Comparison of ENCODE assay signal across 9 cellular contexts in the genomic region with DNA sequence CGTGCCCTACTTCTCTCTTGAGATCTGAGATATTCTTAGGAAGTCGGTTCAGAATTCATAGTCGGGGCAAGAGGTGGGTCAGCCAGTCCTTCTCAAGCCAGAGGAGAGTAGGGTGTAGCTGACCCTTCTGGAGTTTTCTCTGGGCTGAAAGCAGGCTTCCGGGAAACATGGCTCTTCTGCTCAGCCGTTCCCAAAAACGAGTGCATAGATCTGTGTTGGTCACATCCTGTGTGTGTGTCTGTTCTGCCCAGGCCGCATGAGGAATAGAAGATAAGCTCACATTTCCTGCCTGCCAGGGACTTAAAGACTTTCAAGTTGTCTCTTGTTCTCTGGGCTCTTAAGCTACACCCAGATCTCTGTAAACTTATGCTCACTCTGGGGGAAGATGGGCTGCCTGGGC.
DNase-seq lines count a peak whose midpoint lies in the region; ATAC-seq, FAIRE-seq and TF ChIP-seq lines count a peak whose summit lies in the region.
"Had no signal": no experiment of that assay in that cellular context is flagged by ENCODE, and none has a peak within 500 bp of the region (broad histone marks: within the 10 kb centered on the region; RNA-seq: fewer than 3 reads in every experiment).

No MANE protein-coding gene starts in this region.

- POLR2A ChIA-PET in activated CD4-positive, alpha-beta memory T cell treated with anti-CD3 and anti-CD28 coated beads for 36 hours (lab: Charles Lee): interaction anchor here (0.6 to 2.1 kb wide), 9 partner anchors 10 to 882 kb away, joined by 3 to 14 read pairs (median 4); no protein-coding TSS in a partner anchor

- DNase-seq in activated effector memory CD4-positive, alpha-beta T cell treated with anti-CD3 and anti-CD28 coated beads, Interleukin-2, amount 50 U/mL, for 16 hours: peak; percentile 80
- DNase-seq in activated effector memory CD4-positive, alpha-beta T cell treated with Interleukin-2 at 50 U/mL for 16 hours: no peak
- DNase-seq in activated CD4-positive, alpha-beta memory T cell treated with anti-CD3 and anti-CD28 coated beads for 36 hours: peak; percentile 64
- DNase-seq in heart right ventricle (peak in 1 of 2 donors; percentile 33), thyroid gland (no peak), NCI-H1105 treated with DMSO at 0.1 percent for 48 hours (lab: John Stamatoyannopoulos, UW) (no peak), urothelium cell line (ENCODE audit: low spot score) (no peak), NOMO-1 treated with dmso at 0.1 percent for 144 hours (lab: John Stamatoyannopoulos, UW; ENCODE audit: unreplicated experiment) (no peak)

- H3K36me3 ChIP-seq in heart right ventricle: no peaks in the 10 kb centered on the region
- no peaks in the 10 kb centered on the region for H3K36me3 ChIP-seq in thyroid gland

- H3K4me3 ChIP-seq in heart right ventricle: no peak overlapping the region
- H3K4me3 ChIP-seq in thyroid gland (replicated peaks in 1 of 3): no peak overlapping the region

- H3K36me3 Mint-ChIP-seq in activated CD4-positive, alpha-beta memory T cell treated with anti-CD3 and anti-CD28 coated beads for 36 hours: peaks cover 11% of the 10 kb centered on the region

- H3K4me1 ChIP-seq in heart right ventricle: peaks cover 4 to 70% (median 24%) of the 10 kb centered on the region in 9 donors
- H3K4me1 ChIP-seq in thyroid gland: peaks cover 9 to 15% of the 10 kb centered on the region in 2 donors

- ATAC-seq in heart right ventricle: peak in 7 of 8 donors; percentile 36 to 71 (median 49)

- no peaks in the 10 kb centered on the region for H3K27me3 Mint-ChIP-seq in activated CD4-positive, alpha-beta memory T cell treated with anti-CD3 and anti-CD28 coated beads for 36 hours

- 39 to 53% methylated on average over 7 of the region's 7 CpGs for WGBS in heart right ventricle, 2 donors
- WGBS in thyroid gland, 2 donors: 60 to 73% methylated on average over 7 of the region's 7 CpGs

- H3K9me3 Mint-ChIP-seq in activated CD4-positive, alpha-beta memory T cell treated with anti-CD3 and anti-CD28 coated beads for 36 hours: peaks cover 5% of the 10 kb centered on the region

- H3K27ac Mint-ChIP-seq in activated CD4-positive, alpha-beta memory T cell treated with anti-CD3 and anti-CD28 coated beads for 36 hours: peak overlapping the region; percentile 87

- intact Hi-C loops in activated CD4-positive, alpha-beta memory T cell treated with anti-CD3 and anti-CD28 coated beads for 36 hours (cut with micrococcal nuclease): loop anchor here (1.0 kb wide), 1 partner anchor 8 kb away; no protein-coding TSS in a partner anchor
- intact Hi-C loops in heart right ventricle (cut with DNase I) (no loop called here), thyroid gland (cut with DNase I) (no loop called here)

- TF ChIP-seq POLR2A in thyroid gland (IDR thresholded peaks at IDR 0.05): no peak

- H3K4me3 Mint-ChIP-seq in activated CD4-positive, alpha-beta memory T cell treated with anti-CD3 and anti-CD28 coated beads for 36 hours: peak overlapping the region; percentile 8

- CTCF ChIA-PET in activated CD4-positive, alpha-beta memory T cell treated with anti-CD3 and anti-CD28 coated beads for 36 hours (lab: Charles Lee): interaction anchor here (0.8 to 4.2 kb wide), 8 partner anchors 8 to 117 kb away, joined by 3 to 19 read pairs (median 6); no protein-coding TSS in a partner anchor

- peaks cover 81% of the 10 kb centered on the region for H3K4me1 Mint-ChIP-seq in activated CD4-positive, alpha-beta memory T cell treated with anti-CD3 and anti-CD28 coated beads for 36 hours (ENCODE audit: low read depth)

- H3K27ac ChIP-seq in heart right ventricle (peak overlapping the region in 9 of 10 donors; percentile 41 to 82 (median 66)), thyroid gland (peak overlapping the region; percentile 5 to 47 (median 46))

- TF ChIP-seq CTCF in heart right ventricle (IDR thresholded peaks at IDR 0.05): no peak
- TF ChIP-seq CTCF in thyroid gland (IDR thresholded peaks at IDR 0.05): no peak

- H3K27me3 ChIP-seq in heart right ventricle: no peaks in the 10 kb centered on the region
- H3K27me3 ChIP-seq in thyroid gland: no peaks in the 10 kb centered on the region

- H3K9me3 ChIP-seq in heart right ventricle (no peaks in the 10 kb centered on the region), thyroid gland (no peaks in the 10 kb centered on the region)

- no peak for FAIRE-seq in urothelium cell line (lab: Jason Lieb, UNC)
- FAIRE-seq: H54 had no signal

Comparison
In these comparisons a context has a peak if more than half of its experiments do, and no peak if none do; other contexts are left out.
1. DNase-seq: peak in activated effector memory CD4-positive, alpha-beta T cell treated with anti-CD3 and anti-CD28 coated beads, Interleukin-2, amount 50 U/mL, for 16 hours (single experiment) and activated CD4-positive, alpha-beta memory T cell treated with anti-CD3 and anti-CD28 coated beads for 36 hours (single experiment); none in activated effector memory CD4-positive, alpha-beta T cell treated with Interleukin-2 at 50 U/mL for 16 hours (single experiment), thyroid gland (0 of 2), NCI-H1105 treated with DMSO at 0.1 percent for 48 hours (single experiment), urothelium cell line (single experiment) and NOMO-1 treated with dmso at 0.1 percent for 144 hours (single experiment).